Comparison of ENCODE assay signal across 21 cellular contexts in genomic region chr3:132753946-132754345, GRCh38.
"Had no signal": no experiment of that assay in that cellular context is flagged by ENCODE, and none has a peak within 500 bp of the region (broad histone marks: within the 10 kb centered on the region; RNA-seq: fewer than 3 reads in every experiment).

No MANE protein-coding gene starts in this region.

- ATAC-seq: activated CD4-positive, alpha-beta T cell treated with anti-CD3 and anti-CD28 coated beads for 36 hours; activated CD8-positive, alpha-beta T cell treated with anti-CD3 and anti-CD28 coated beads for 36 hours; T-cell had no signal

- H3K36me3 ChIP-seq: cardiac muscle cell, WERI-Rb-1 had no signal

- DNase-seq: activated CD4-positive, alpha-beta T cell treated with anti-CD3 and anti-CD28 coated beads for 36 hours; activated CD4-positive, alpha-beta T cell treated with anti-CD3 and anti-CD28 coated beads, Interleukin-2, amount 50 U/mL, for 1 hour; activated CD8-positive, alpha-beta memory T cell treated with anti-CD3 and anti-CD28 coated beads, Interleukin-2, amount 50 U/mL, for 4 hours; activated CD8-positive, alpha-beta T cell treated with anti-CD3 and anti-CD28 coated beads for 36 hours; activated naive CD4-positive, alpha-beta T cell treated with anti-CD3 and anti-CD28 coated beads, Interleukin-2, amount 50 U/mL, for 16 hours; activated naive CD8-positive, alpha-beta T cell treated with anti-CD3 and anti-CD28 coated beads, Interleukin-2, amount 10 ng/mL, durations not matched to agents 7 days and 5 days; amygdala; cerebellar nuclear complex; NCI-H1048; NCI-H146; NCI-H187 treated with DMSO at 0.1 percent for 48 hours; NCI-H2081 treated with DMSO at 0.1 percent for 48 hours; NCI-H446; NCI-H524; PC-9; T-cell; WERI-Rb-1 had no signal

- H3K27ac ChIP-seq: cardiac muscle cell, KMS-11, PC-9, SK-N-MC, WERI-Rb-1 had no signal

- FAIRE-seq: astrocyte had no signal

- H3K4me3 ChIP-seq: cardiac muscle cell, PC-9, SK-N-MC had no signal
